ENCODE assay signal across 19 cellular contexts in genomic region chr3:9015250-9015649, GRCh38. TPM values are rescaled to one million over a fixed set of nuclear protein-coding genes. Genes with fewer than 3 reads are reported as not detected.
DNase-seq lines count a peak whose midpoint lies in the region; ATAC-seq and TF ChIP-seq lines count a peak whose summit lies in the region.
"Had no signal": no experiment of that assay in that cellular context is flagged by ENCODE, and none has a peak within 500 bp of the region (broad histone marks: within the 10 kb centered on the region; RNA-seq: fewer than 3 reads in every experiment).

No MANE protein-coding gene starts in this region.

- H3K14ac ChIP-seq in neuronal stem cell (ENCODE audit: low read length) = no peak overlapping the region

- H4K8ac ChIP-seq in neuronal stem cell (ENCODE audit: low read depth, low read length) = no peak overlapping the region

- H2AFZ ChIP-seq in OCI-LY1 (ENCODE audit: low read length) (no peak overlapping the region), neuronal stem cell (ENCODE audit: low read length) (no peak overlapping the region)

- intact Hi-C loops in CD4-positive, alpha-beta T cell (cut with DNase I, micrococcal nuclease) = no loop called here

- H3F3A ChIP-seq in OCI-LY1 (ENCODE audit: insufficient read depth, low read length) = no peaks in the 10 kb centered on the region

- H3K27me3 Mint-ChIP-seq in activated naive CD4-positive, alpha-beta T cell treated with anti-CD3 and anti-CD28 coated beads, Interleukin-2, amount 10 ng/mL, durations not matched to agents 7 days and 5 days = peaks cover 4% of the 10 kb centered on the region
- H3K27me3 Mint-ChIP-seq in HFFc6 (ENCODE audit: insufficient read depth) = peaks cover 30% of the 10 kb centered on the region
- no peaks in the 10 kb centered on the region for H3K27me3 Mint-ChIP-seq in CD4-positive, alpha-beta T cell
- H3K27me3 Mint-ChIP-seq: CD4-positive, CD25-positive, alpha-beta regulatory T cell had no signal

- CTCF ChIA-PET in activated naive CD4-positive, alpha-beta T cell treated with anti-CD3 and anti-CD28 coated beads, Interleukin-2, amount 10 ng/mL, durations not matched to agents 7 days and 5 days (lab: Charles Lee) = interaction anchor here (2.2 kb wide), 1 partner anchor 28 kb away, joined by 7 read pairs; no protein-coding TSS in a partner anchor
- CTCF ChIA-PET in CD4-positive, alpha-beta T cell (lab: Charles Lee) = no interaction called here

- no peaks in the 10 kb centered on the region for H3K36me3 ChIP-seq in OCI-LY1 (ENCODE audit: insufficient read depth, low read length)
- H3K36me3 ChIP-seq in neuronal stem cell (replicated peaks in 1 of 2; ENCODE audit: control insufficient read depth in 2 of 2, insufficient read depth in 2 of 2, low read length in 2 of 2) = peaks cover 13 to 100% of the 10 kb centered on the region in 2 donors

- H3K4ac ChIP-seq in neuronal stem cell (ENCODE audit: low read length) = no peak overlapping the region

- no peaks in the 10 kb centered on the region for H3K9me3 Mint-ChIP-seq in activated naive CD4-positive, alpha-beta T cell treated with anti-CD3 and anti-CD28 coated beads, Interleukin-2, amount 10 ng/mL, durations not matched to agents 7 days and 5 days
- no peaks in the 10 kb centered on the region for H3K9me3 Mint-ChIP-seq in HFFc6
- H3K9me3 Mint-ChIP-seq in CD4-positive, alpha-beta T cell = no peaks in the 10 kb centered on the region
- H3K9me3 Mint-ChIP-seq: CD4-positive, CD25-positive, alpha-beta regulatory T cell; CD8-positive, alpha-beta T cell had no signal

- no peaks in the 10 kb centered on the region for H3K79me2 ChIP-seq in OCI-LY1 (ENCODE audit: insufficient read depth, low read length)

- H3K4me1 Mint-ChIP-seq in activated naive CD4-positive, alpha-beta T cell treated with anti-CD3 and anti-CD28 coated beads, Interleukin-2, amount 10 ng/mL, durations not matched to agents 7 days and 5 days = peaks cover 13% of the 10 kb centered on the region
- no peaks in the 10 kb centered on the region for H3K4me1 Mint-ChIP-seq in HFFc6 (ENCODE audit: low read depth)
- H3K4me1 Mint-ChIP-seq in CD4-positive, alpha-beta T cell (ENCODE audit: low read depth) = peaks cover 13% of the 10 kb centered on the region
- H3K4me1 Mint-ChIP-seq: B cell had no signal

- no peak overlapping the region for H2BK15ac ChIP-seq in neuronal stem cell (ENCODE audit: low read length)

- no peaks in the 10 kb centered on the region for H3K27me3 ChIP-seq in OCI-LY1 (ENCODE audit: insufficient read depth, low read length)
- H3K27me3 ChIP-seq in neuronal stem cell (ENCODE audit: control insufficient read depth in 3 of 3, insufficient read depth in 3 of 3, low read depth in 1 of 3, low read length in 3 of 3) = no peaks in the 10 kb centered on the region
- H3K27me3 ChIP-seq in CD4-positive, alpha-beta T cell (ENCODE audit: control insufficient read depth, insufficient read depth, low read length) = no peaks in the 10 kb centered on the region
- H3K27me3 ChIP-seq: BLaER1 treated with 17β-estradiol and CSF1 and Interleukin-3, amounts not matched to agents 10 nM and 100 nM had no signal

- ATAC-seq in CD4-positive, alpha-beta T cell (ENCODE audit: poor library complexity) = no peak
- ATAC-seq: CD8-positive, alpha-beta T cell had no signal

- no peak overlapping the region for H2AK5ac ChIP-seq in neuronal stem cell (ENCODE audit: low read depth, low read length)

- peak overlapping the region; percentile 40 for H3K27ac Mint-ChIP-seq in activated naive CD4-positive, alpha-beta T cell treated with anti-CD3 and anti-CD28 coated beads, Interleukin-2, amount 10 ng/mL, durations not matched to agents 7 days and 5 days
- H3K27ac Mint-ChIP-seq in HFFc6 = no peak overlapping the region
- no peak overlapping the region for H3K27ac Mint-ChIP-seq in CD4-positive, alpha-beta T cell
- H3K27ac Mint-ChIP-seq: B cell; CD4-positive, CD25-positive, alpha-beta regulatory T cell; CD8-positive, alpha-beta T cell had no signal

- H3K4me3 ChIP-seq in OCI-LY1 (ENCODE audit: low read depth, low read length, poor library complexity, severe bottlenecking) (peak overlapping the region; percentile 16), neuronal stem cell (ENCODE audit: low read length in 2 of 2) (no peak overlapping the region)
- H3K4me3 ChIP-seq: BLaER1 treated with 17β-estradiol and CSF1 and Interleukin-3, amounts not matched to agents 10 nM and 100 nM had no signal

- no peak overlapping the region for H2BK12ac ChIP-seq in neuronal stem cell (ENCODE audit: low read length)

- H2BK120ac ChIP-seq in neuronal stem cell (ENCODE audit: low read depth, low read length) = no peak overlapping the region

- no peaks in the 10 kb centered on the region for H3K9me2 ChIP-seq in OCI-LY1 (ENCODE audit: low read depth, low read length)

- no peaks in the 10 kb centered on the region for H4K20me1 ChIP-seq in OCI-LY1 (ENCODE audit: insufficient read depth, low read length)
- H4K20me1 ChIP-seq: BLaER1 treated with 17β-estradiol and CSF1 and Interleukin-3, amounts not matched to agents 10 nM and 100 nM had no signal

- H3K4me1 ChIP-seq in OCI-LY1 (ENCODE audit: insufficient read depth, low read length, severe bottlenecking) (no peaks in the 10 kb centered on the region), neuronal stem cell (ENCODE audit: control insufficient read depth in 2 of 2, insufficient read depth in 1 of 2, low read depth in 1 of 2, low read length in 2 of 2) (peaks cover 0 to 11% of the 10 kb centered on the region in 2 donors)
- H3K4me1 ChIP-seq: Caco-2 had no signal

- H3K23ac ChIP-seq in neuronal stem cell (ENCODE audit: low read depth, low read length, poor library complexity) = no peak overlapping the region

- H2BK5ac ChIP-seq in neuronal stem cell (ENCODE audit: low read length) = no peak overlapping the region

- H3K4me2 ChIP-seq in OCI-LY1 (ENCODE audit: low read length) (peak overlapping the region; percentile 19; the same call in 1 of the 2 replicates), neuronal stem cell (ENCODE audit: insufficient read depth, low read length, poor library complexity, severe bottlenecking) (no peak overlapping the region)
- H3K4me2 ChIP-seq: BLaER1 treated with 17β-estradiol and CSF1 and Interleukin-3, amounts not matched to agents 10 nM and 100 nM had no signal

- H3K9me3 ChIP-seq in OCI-LY1 (ENCODE audit: low read length) (no peaks in the 10 kb centered on the region), neuronal stem cell (replicated peaks in 1 of 2; ENCODE audit: control insufficient read depth in 2 of 2, insufficient read depth in 1 of 2, low read depth in 1 of 2, low read length in 2 of 2) (peaks cover 0 to 2% of the 10 kb centered on the region in 2 donors)
- H3K9me3 ChIP-seq in CD4-positive, alpha-beta T cell (ENCODE audit: control insufficient read depth, low read length) = no peaks in the 10 kb centered on the region
- H3K9me3 ChIP-seq: Caco-2 had no signal

- H3K27ac ChIP-seq in OCI-LY1 (ENCODE audit: low read depth, low read length, poor library complexity, severe bottlenecking) (no peak overlapping the region), neuronal stem cell (replicated peaks; ENCODE audit: low read length) (no peak overlapping the region)
- H3K27ac ChIP-seq in CD4-positive, alpha-beta T cell (ENCODE audit: low read depth, low read length) = no peak overlapping the region
- H3K27ac ChIP-seq: 22Rv1; BLaER1 treated with 17β-estradiol and CSF1 and Interleukin-3, amounts not matched to agents 10 nM and 100 nM; C4-2B had no signal

- H4K91ac ChIP-seq in neuronal stem cell (ENCODE audit: low read depth, low read length, poor library complexity) = no peak overlapping the region

- peak overlapping the region; percentile 8 for H3K18ac ChIP-seq in neuronal stem cell (ENCODE audit: low read length)

- H3K9ac ChIP-seq in OCI-LY1 (ENCODE audit: low read length) (no peak overlapping the region), neuronal stem cell (ENCODE audit: low read depth, low read length, poor library complexity) (no peak overlapping the region)
- H3K9ac ChIP-seq: BLaER1 treated with 17β-estradiol and CSF1 and Interleukin-3, amounts not matched to agents 10 nM and 100 nM had no signal

- no peak overlapping the region for H3K4me3 Mint-ChIP-seq in activated naive CD4-positive, alpha-beta T cell treated with anti-CD3 and anti-CD28 coated beads, Interleukin-2, amount 10 ng/mL, durations not matched to agents 7 days and 5 days
- peak overlapping the region; percentile 9; the same call in 1 of the 2 replicates for H3K4me3 Mint-ChIP-seq in HFFc6
- no peak overlapping the region for H3K4me3 Mint-ChIP-seq in CD4-positive, alpha-beta T cell
- H3K4me3 Mint-ChIP-seq: B cell; CD4-positive, CD25-positive, alpha-beta regulatory T cell; CD8-positive, alpha-beta T cell had no signal

- no peaks in the 10 kb centered on the region for H3K79me1 ChIP-seq in neuronal stem cell (ENCODE audit: low read depth, low read length)

- TF ChIP-seq CTCF in HFFc6 (IDR thresholded peaks at IDR 0.05) (no peak), OCI-LY1 (IDR thresholded peaks at IDR 0.05; ENCODE audit: low read length) (no peak)
- TF ChIP-seq CTCF in CD4-positive, alpha-beta T cell (IDR thresholded peaks at IDR 0.05) = no peak

- no peaks in the 10 kb centered on the region for H3K36me3 Mint-ChIP-seq in activated naive CD4-positive, alpha-beta T cell treated with anti-CD3 and anti-CD28 coated beads, Interleukin-2, amount 10 ng/mL, durations not matched to agents 7 days and 5 days
- H3K36me3 Mint-ChIP-seq in HFFc6 (ENCODE audit: low read depth) = no peaks in the 10 kb centered on the region
- H3K36me3 Mint-ChIP-seq in CD4-positive, alpha-beta T cell (ENCODE audit: low read depth) = no peaks in the 10 kb centered on the region
- H3K36me3 Mint-ChIP-seq: CD8-positive, alpha-beta T cell had no signal

- DNase-seq in activated naive CD4-positive, alpha-beta T cell treated with anti-CD3 and anti-CD28 coated beads, Interleukin-2, amount 10 ng/mL, durations not matched to agents 7 days and 5 days = no peak
- no peak for DNase-seq in activated naive CD4-positive, alpha-beta T cell treated with Interleukin-2 at 50 U/mL for 16 hours
- DNase-seq in HFFc6 (no peak), neuronal stem cell (ENCODE audit: low spot score) (no peak), NCI-H510A (lab: John Stamatoyannopoulos, UW) (no peak)
- no peak for DNase-seq in activated CD4-positive, alpha-beta T cell treated with anti-CD3 and anti-CD28 coated beads for 4 hours
- DNase-seq in CD4-positive, alpha-beta T cell = no peak
- DNase-seq: AML-193; Caco-2; Calu3; CD4-positive, CD25-positive, alpha-beta regulatory T cell; CD8-positive, alpha-beta T cell; DMS79 treated with DMSO at 0.1 percent for 48 hours; GF-D8 had no signal

- POLR2A ChIA-PET in CD4-positive, alpha-beta T cell (lab: Charles Lee) = no interaction called here

- no CpG with 5 or more reads among the region's 7 CpGs for WGBS in neuronal stem cell (ENCODE audit: extremely low coverage in 2 of 2, insufficient read length in 2 of 2, insufficient replicate concordance in 1 of 2), 2 donors

RNA-seq across cellular contexts. Expression of gene RAD18, which starts 52.0 kb away (rescaled TPM):
- 10 to 100 TPM; 25.0 to 34.0 (median 31.9) TPM for total RNA-seq in HFFc6 (2021; fragmentation: NEBNext Ultra II Directional; extraction: Animal tissue kit (Norgen Biotek cat#: 25700))
- polyA plus RNA-seq in neuronal stem cell (2013, experiment 1 of 2) = 11.9 TPM
- polyA plus RNA-seq in neuronal stem cell (2013, experiment 2 of 2) = 11.7 TPM
- total RNA-seq in CD4-positive, alpha-beta T cell = 10 to 100 TPM in 1 of 2 experiments, 1 to 10 TPM in 1; 9.6 to 10.0 TPM
